8 cellular contexts compared by ENCODE assay signal in the genomic region with DNA sequence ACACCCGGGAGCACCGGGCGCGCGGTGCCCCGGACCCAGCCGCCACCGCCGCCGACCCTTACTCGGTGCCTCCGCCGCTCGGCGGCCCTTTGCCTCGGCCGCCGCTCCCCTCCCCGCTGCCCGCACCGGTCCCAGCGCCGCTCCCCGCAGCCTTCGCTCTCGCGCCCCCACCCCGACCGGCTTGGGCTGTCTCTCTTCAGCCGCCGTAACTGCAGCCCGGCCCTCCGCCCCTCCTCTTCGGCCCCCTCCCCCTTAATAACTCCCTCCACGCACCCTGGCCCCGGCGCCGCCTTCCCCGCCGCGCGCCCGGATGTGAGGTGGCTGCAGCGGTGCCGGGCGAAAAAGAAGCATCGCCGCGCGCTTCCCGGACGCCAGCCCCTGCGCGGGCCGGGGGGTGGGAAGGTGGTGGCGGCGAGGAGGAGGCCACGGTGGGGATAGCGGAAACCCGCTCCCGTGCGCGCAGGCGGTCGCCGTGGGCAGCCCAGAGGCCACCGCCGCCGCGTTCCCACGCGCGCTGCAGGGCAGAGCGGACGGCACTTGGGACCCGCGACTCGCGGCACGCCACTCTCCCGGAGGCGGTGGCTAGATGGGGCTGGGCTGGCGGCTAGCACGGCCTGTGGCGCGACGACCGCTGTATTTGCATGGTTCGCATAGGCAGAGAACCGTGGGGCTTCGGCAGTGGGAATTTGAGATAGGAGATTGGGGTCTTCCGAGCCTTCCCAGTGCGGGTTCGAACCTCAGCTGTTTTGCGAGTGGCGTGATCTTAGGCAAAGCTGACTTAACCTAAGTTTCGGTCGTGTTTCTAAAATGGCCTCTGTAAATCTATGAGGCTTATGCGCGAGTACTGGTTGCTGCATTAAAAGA. TPM values are rescaled to one million over a fixed set of nuclear protein-coding genes. Genes with fewer than 3 reads are reported as not detected.
DNase-seq lines count a peak whose midpoint lies in the region; ATAC-seq and TF ChIP-seq lines count a peak whose summit lies in the region.

A gene with protein sequence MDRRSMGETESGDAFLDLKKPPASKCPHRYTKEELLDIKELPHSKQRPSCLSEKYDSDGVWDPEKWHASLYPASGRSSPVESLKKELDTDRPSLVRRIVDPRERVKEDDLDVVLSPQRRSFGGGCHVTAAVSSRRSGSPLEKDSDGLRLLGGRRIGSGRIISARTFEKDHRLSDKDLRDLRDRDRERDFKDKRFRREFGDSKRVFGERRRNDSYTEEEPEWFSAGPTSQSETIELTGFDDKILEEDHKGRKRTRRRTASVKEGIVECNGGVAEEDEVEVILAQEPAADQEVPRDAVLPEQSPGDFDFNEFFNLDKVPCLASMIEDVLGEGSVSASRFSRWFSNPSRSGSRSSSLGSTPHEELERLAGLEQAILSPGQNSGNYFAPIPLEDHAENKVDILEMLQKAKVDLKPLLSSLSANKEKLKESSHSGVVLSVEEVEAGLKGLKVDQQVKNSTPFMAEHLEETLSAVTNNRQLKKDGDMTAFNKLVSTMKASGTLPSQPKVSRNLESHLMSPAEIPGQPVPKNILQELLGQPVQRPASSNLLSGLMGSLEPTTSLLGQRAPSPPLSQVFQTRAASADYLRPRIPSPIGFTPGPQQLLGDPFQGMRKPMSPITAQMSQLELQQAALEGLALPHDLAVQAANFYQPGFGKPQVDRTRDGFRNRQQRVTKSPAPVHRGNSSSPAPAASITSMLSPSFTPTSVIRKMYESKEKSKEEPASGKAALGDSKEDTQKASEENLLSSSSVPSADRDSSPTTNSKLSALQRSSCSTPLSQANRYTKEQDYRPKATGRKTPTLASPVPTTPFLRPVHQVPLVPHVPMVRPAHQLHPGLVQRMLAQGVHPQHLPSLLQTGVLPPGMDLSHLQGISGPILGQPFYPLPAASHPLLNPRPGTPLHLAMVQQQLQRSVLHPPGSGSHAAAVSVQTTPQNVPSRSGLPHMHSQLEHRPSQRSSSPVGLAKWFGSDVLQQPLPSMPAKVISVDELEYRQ (minus strand): TSS at position 211 of the 864 bp plus-strand sequence. CDS start 1,124 bp downstream, outside the sequence.

- H3F3A ChIP-seq in PC-9 (ENCODE audit: insufficient read depth, low read depth): peaks cover 29% of the 10 kb centered on the region

- H3K9me2 ChIP-seq in PC-9 (ENCODE audit: insufficient read depth): no peaks in the 10 kb centered on the region

- BruUV-seq in PC-9 (replicated peaks; lab: Mats Ljungman, UMichigan): no TSS peak

- CTCF ChIA-PET in PC-9 (lab: Charles Lee): no interaction called here

- peak within 1 kb of the TSS; percentile 90 for H3K9ac ChIP-seq in muscle layer of colon (ENCODE audit: low read length)

- POLR2A ChIA-PET in PC-9 (lab: Charles Lee; ENCODE audit: unreplicated experiment): interaction anchor here (0.6 to 0.7 kb wide), 2 partner anchors 173 to 187 kb away, joined by 4 to 5 read pairs; a partner anchor contains a TSS

- H2AFZ ChIP-seq in PC-9: peak within 1 kb of the TSS; percentile 100

- DNase-seq in CD1c-positive myeloid dendritic cell (ENCODE audit: extremely low spot score) (peak; percentile 85), HT1080 (ENCODE audit: low read depth) (peak; percentile 75), PC-9 (peak; percentile 44 to 83)
- peak; percentile 90 for DNase-seq in activated T-cell treated with anti-CD3 and anti-CD28 coated beads, Interleukin-2, amount 50 U/mL, for 24 hours
- peak; percentile 86 for DNase-seq in stimulated activated CD8-positive, alpha-beta memory T cell treated with anti-CD3 and anti-CD28 coated beads, Interleukin-4, amount 100 ng/mL, for 48 hours

- 1% methylated on average over 75 to 100 of the region's 100 CpGs for WGBS in esophagus, 2 donors

- H3K4me1 ChIP-seq in PC-9 (replicated peaks; ENCODE audit: insufficient read depth) (peaks cover 20% of the 10 kb centered on the region), esophagus (ENCODE audit: control insufficient read depth in 2 of 2, insufficient read depth in 2 of 2, low read length in 1 of 2) (no peaks in the 10 kb centered on the region), muscle layer of colon (ENCODE audit: insufficient read depth, low read length) (peaks cover 18% of the 10 kb centered on the region)

- H3K36me3 Mint-ChIP-seq in activated T-cell treated with anti-CD3 and anti-CD28 coated beads, Interleukin-2, amount 50 U/mL, for 24 hours (ENCODE audit: low read depth): peaks cover 60% of the 10 kb centered on the region

- H3K27ac ChIP-seq in PC-9: peak within 1 kb of the TSS; percentile 83
- H3K27ac ChIP-seq in esophagus (ENCODE audit: low read depth in 2 of 2, low read length in 1 of 2): peak within 1 kb of the TSS; percentile 97 to 98
- H3K27ac ChIP-seq in muscle layer of colon (ENCODE audit: low read depth, low read length): peak within 1 kb of the TSS; percentile 88

- H3K4me2 ChIP-seq in PC-9: peak within 1 kb of the TSS; percentile 92

- H3K36me3 ChIP-seq in PC-9 (ENCODE audit: low read depth) (0 out of 2 replicates have a peak, but pooled peaks cover 7% of the 10 kb centered on the region), esophagus (ENCODE audit: control insufficient read depth in 2 of 2, insufficient read depth in 2 of 2, low read length in 1 of 2) (no peaks in the 10 kb centered on the region), muscle layer of colon (ENCODE audit: insufficient read depth, low read length) (peaks cover 13% of the 10 kb centered on the region)

- H3K27me3 Mint-ChIP-seq in activated T-cell treated with anti-CD3 and anti-CD28 coated beads, Interleukin-2, amount 50 U/mL, for 24 hours: no peaks in the 10 kb centered on the region

- H3K4me3 ChIP-seq in PC-9 (peak within 1 kb of the TSS; percentile 99), esophagus (ENCODE audit: low read depth in 1 of 2, low read length in 2 of 2) (peak within 1 kb of the TSS; percentile 93 to 98), muscle layer of colon (ENCODE audit: low read depth in 1 of 2, low read length in 2 of 2) (peak within 1 kb of the TSS; percentile 62 to 79)

- H3K9me3 ChIP-seq in PC-9 (ENCODE audit: insufficient read depth, low read depth) (no peaks in the 10 kb centered on the region), esophagus (ENCODE audit: control insufficient read depth in 2 of 2, insufficient read depth in 1 of 2, low read depth in 1 of 2, low read length in 1 of 2) (no peaks in the 10 kb centered on the region), muscle layer of colon (ENCODE audit: low read length) (no peaks in the 10 kb centered on the region)

- no peaks in the 10 kb centered on the region; the same call in 1 of the 2 replicates for H4K20me1 ChIP-seq in PC-9 (ENCODE audit: insufficient read depth)

- H3K4me1 Mint-ChIP-seq in activated T-cell treated with anti-CD3 and anti-CD28 coated beads, Interleukin-2, amount 50 U/mL, for 24 hours (ENCODE audit: low read depth): peaks cover 60% of the 10 kb centered on the region

- peak within 1 kb of the TSS; percentile 89 for H3K4me3 Mint-ChIP-seq in activated T-cell treated with anti-CD3 and anti-CD28 coated beads, Interleukin-2, amount 50 U/mL, for 24 hours

- ATAC-seq in GM19397 (IDR thresholded peaks at IDR 0.05; ENCODE audit: unreplicated experiment): peak; percentile 54

- peak within 1 kb of the TSS; percentile 96 for H3K27ac Mint-ChIP-seq in activated T-cell treated with anti-CD3 and anti-CD28 coated beads, Interleukin-2, amount 50 U/mL, for 24 hours

- TF ChIP-seq CTCF in PC-9 (conservative IDR thresholded peaks at IDR 0.05): no peak

- intact Hi-C loops in PC-9 (cut with micrococcal nuclease; ENCODE audit: unreplicated experiment): loop anchor here (10.0 kb wide), 1 partner anchor 145 kb away; no protein-coding TSS in a partner anchor

- peaks cover 48% of the 10 kb centered on the region for H3K79me2 ChIP-seq in PC-9 (ENCODE audit: low read depth)

- H3K27me3 ChIP-seq in PC-9 (ENCODE audit: insufficient read depth, low read depth) (no peaks in the 10 kb centered on the region), esophagus (ENCODE audit: control insufficient read depth in 1 of 2, insufficient read depth in 2 of 2, low read length in 2 of 2) (no peaks in the 10 kb centered on the region), muscle layer of colon (ENCODE audit: control insufficient read depth in 1 of 2, insufficient read depth in 2 of 2, low read length in 2 of 2) (no peaks in the 10 kb centered on the region)

- no peaks in the 10 kb centered on the region for H3K9me3 Mint-ChIP-seq in activated T-cell treated with anti-CD3 and anti-CD28 coated beads, Interleukin-2, amount 50 U/mL, for 24 hours

RNA-seq across cellular contexts. Expression of the gene that starts here (rescaled TPM):
- 7.3 and 12.4 TPM in 2 replicates for total RNA-seq in HT1080 (2014; rRNA removed; shearing (Covaris generic))
- polyA plus RNA-seq in HT1080 (2015; cell fraction: cytosol; rRNA removed): 7.6 and 9.0 TPM in 2 replicates
- polyA plus RNA-seq in HT1080 (2015; cell fraction: nucleus; rRNA removed): 18.5 and 22.5 TPM in 2 replicates
- total RNA-seq in PC-9 (2021): 15.3 and 21.8 TPM in 2 replicates
- polyA plus RNA-seq in esophagus: 10 to 100 TPM in 1 of 2 donors, 1 to 10 TPM in 1; 7.8 to 11.0 TPM

Comparison
In these comparisons a context has a peak if more than half of its experiments do, and no peak if none do; other contexts are left out.
1. Peak in every context shown above with its lines: DNase-seq, ATAC-seq, H3K4me3 ChIP-seq and H3K27ac ChIP-seq.